In genomic region chr4:127250577-127250976, GRCh38 we compare ENCODE assay signal across 16 cellular contexts.
A peak's percentile ranks its signal among the peaks of the same experiment; 100 is the strongest.
DNase-seq lines count a peak whose midpoint lies in the region; ATAC-seq and TF ChIP-seq lines count a peak whose summit lies in the region.
"Had no signal": no experiment of that assay in that cellular context is flagged by ENCODE, and none has a peak within 500 bp of the region (broad histone marks: within the 10 kb centered on the region; RNA-seq: fewer than 3 reads in every experiment).

No MANE protein-coding gene starts in this region.

- TF ChIP-seq POLR2A in GM18505 (IDR thresholded peaks at IDR 0.05; ENCODE audit: borderline replicate concordance, extremely low read depth, insufficient read depth, insufficient read length), result no peak

- ATAC-seq in GM18505 (IDR thresholded peaks at IDR 0.05; ENCODE audit: unreplicated experiment) (peak; percentile 47), GM21576 (IDR thresholded peaks at IDR 0.05; ENCODE audit: unreplicated experiment) (peak; percentile 66), HG03520 (IDR thresholded peaks at IDR 0.05; ENCODE audit: unreplicated experiment) (peak; percentile 71), HG02870 (IDR thresholded peaks at IDR 0.05; ENCODE audit: unreplicated experiment) (no peak)
- ATAC-seq: natural killer cell, T-helper 17 cell had no signal

- DNase-seq in SKM-1 (lab: John Stamatoyannopoulos, UW; ENCODE audit: unreplicated experiment) (peak; percentile 52), NCI-H748 treated with DMSO at 0.1 percent for 48 hours (lab: John Stamatoyannopoulos, UW) (no peak), iPS-NIHi7 (ENCODE audit: extremely low spot score) (no peak), NCI-H345 treated with DMSO at 0.1 percent for 48 hours (lab: John Stamatoyannopoulos, UW; ENCODE audit: unreplicated experiment) (no peak)
- DNase-seq: activated CD4-positive, alpha-beta T cell treated with anti-CD3 and anti-CD28 coated beads, Interleukin-2, amount 10 ng/mL, durations not matched to agents 24 days and 14 days; activated T-cell treated with anti-CD3 and anti-CD28 coated beads, Interleukin-2, amount 50 U/mL, for 48 hours; adrenal gland; H9; natural killer cell; NCI-H1436 treated with DMSO at 0.1 percent for 48 hours; T-helper 17 cell; thyroid gland had no signal
